In genomic region chr15:74064822-74065221, GRCh38 we compare ENCODE assay signal across 11 cellular contexts. TPM values are rescaled to one million over a fixed set of nuclear protein-coding genes. Genes with fewer than 3 reads are reported as not detected.
DNase-seq lines count a peak whose midpoint lies in the region; ATAC-seq and TF ChIP-seq lines count a peak whose summit lies in the region.
"Not testable (repeated sequence)": the region's sequence is repeated elsewhere in the genome, so short reads cannot be mapped to it uniquely, and the experiment has no call there.
"Had no signal": no experiment of that assay in that cellular context is flagged by ENCODE, and none has a peak within 500 bp of the region (broad histone marks: within the 10 kb centered on the region; RNA-seq: fewer than 3 reads in every experiment).

No MANE protein-coding gene starts in this region.

- not testable (repeated sequence) for H3K4me3 ChIP-seq in coronary artery; hepatocyte; neural progenitor cell; sigmoid colon; aorta (ENCODE audit: low read length in 2 of 2)

- not testable (repeated sequence) for TF ChIP-seq EP300 in sigmoid colon (IDR thresholded peaks at IDR 0.05)

- not testable (repeated sequence) for H3K36me3 Mint-ChIP-seq in WTC11, neural progenitor cell

- not testable (repeated sequence) for H3K79me2 ChIP-seq in hepatocyte; neural progenitor cell (ENCODE audit: low read depth)

- not testable (repeated sequence) for H3K27ac Mint-ChIP-seq in WTC11, neural progenitor cell

- not testable (repeated sequence) for H2AFZ ChIP-seq in hepatocyte; neural progenitor cell (replicated peaks)

- H3K9me3 Mint-ChIP-seq in WTC11, neural progenitor cell: not testable (repeated sequence)

- not testable (repeated sequence) for H3F3A ChIP-seq in neural progenitor cell (ENCODE audit: low read depth)

- POLR2A ChIA-PET in WTC11 (lab: Charles Lee), result not testable (repeated sequence)

- not testable (repeated sequence) for TF ChIP-seq POLR2A in sigmoid colon (IDR thresholded peaks at IDR 0.05)

- H3K4me1 Mint-ChIP-seq in WTC11, neural progenitor cell: not testable (repeated sequence)

- not testable (repeated sequence) for H3K4me1 ChIP-seq in hepatocyte (ENCODE audit: insufficient read depth); neural progenitor cell; sigmoid colon; aorta (ENCODE audit: control insufficient read depth in 1 of 2, insufficient read depth in 2 of 2, low read length in 2 of 2)

- ATAC-seq in WTC11; aorta (ENCODE audit: low FRiP score): not testable (repeated sequence)

- H3K9ac ChIP-seq in neural progenitor cell, result not testable (repeated sequence)

- H3K4me2 ChIP-seq in hepatocyte, neural progenitor cell: not testable (repeated sequence)

- H3K27me3 ChIP-seq in hepatocyte; neural progenitor cell; sigmoid colon; aorta (ENCODE audit: control insufficient read depth in 1 of 2, insufficient read depth in 2 of 2, low read length in 1 of 2): not testable (repeated sequence)

- H3K27ac ChIP-seq in coronary artery; hepatocyte; neural progenitor cell; sigmoid colon; aorta (ENCODE audit: low read depth in 1 of 2, low read length in 2 of 2): not testable (repeated sequence)

- H3K9me3 ChIP-seq in hepatocyte (ENCODE audit: low read depth); neural progenitor cell (ENCODE audit: low read depth); sigmoid colon; aorta (ENCODE audit: control insufficient read depth, low read length): not testable (repeated sequence)

- H3K4me3 Mint-ChIP-seq in WTC11, result not testable (repeated sequence)
- peak overlapping the region; percentile 70 for H3K4me3 Mint-ChIP-seq in neural progenitor cell

- WGBS in hepatocyte (ENCODE audit: low lambda C conversion rate, missing lambda C conversion rate), result 68% methylated on average over 6 of the region's 8 CpGs
- WGBS in sigmoid colon, 2 donors, result 30 to 71% methylated on average over 8 of the region's 8 CpGs
- WGBS in aorta, 2 donors, result 84 to 86% methylated on average over 8 of the region's 8 CpGs

- intact Hi-C loops in sigmoid colon (cut with DNase I); aorta (cut with DNase I): not testable (repeated sequence)

- CTCF ChIA-PET in WTC11 (lab: Charles Lee), result interaction anchor here (0.6 to 1.8 kb wide), 9 partner anchors 11 to 1235 kb away, joined by 3 to 11 read pairs (median 5); no protein-coding TSS in a partner anchor

- H3K36me3 ChIP-seq in hepatocyte (replicated peaks; ENCODE audit: insufficient read depth, low read depth); neural progenitor cell; sigmoid colon; aorta (ENCODE audit: control insufficient read depth in 1 of 2, insufficient read depth in 2 of 2, low read length in 1 of 2): not testable (repeated sequence)

- DNase-seq in NCI-H510A treated with DMSO at 0.1 percent for 48 hours (lab: John Stamatoyannopoulos, UW) (peak; percentile 3), WTC11 (ENCODE audit: low spot score) (peak; percentile 16), coronary artery (ENCODE audit: low spot score) (peak; percentile 24), hepatocyte (ENCODE audit: low spot score) (peak; percentile 3), sigmoid colon (peak; percentile 56), aorta (peak; percentile 34 to 66)
- DNase-seq in neural progenitor cell (ENCODE audit: low spot score), result not testable (repeated sequence)

- TF ChIP-seq CTCF in WTC11 (IDR thresholded peaks at IDR 0.05); coronary artery (IDR thresholded peaks at IDR 0.05); hepatocyte (IDR thresholded peaks at IDR 0.05; ENCODE audit: poor library complexity); neural progenitor cell (IDR thresholded peaks at IDR 0.05); sigmoid colon (IDR thresholded peaks at IDR 0.05): not testable (repeated sequence)

- H3K27me3 Mint-ChIP-seq in WTC11 (ENCODE audit: low read depth); neural progenitor cell (ENCODE audit: insufficient read depth, low read depth): not testable (repeated sequence)

- H3K9me2 ChIP-seq in hepatocyte (replicated peaks; ENCODE audit: insufficient read depth), result not testable (repeated sequence)

- H4K20me1 ChIP-seq in hepatocyte (ENCODE audit: insufficient read depth, poor library complexity, severe bottlenecking); neural progenitor cell (ENCODE audit: low read depth): not testable (repeated sequence)

RNA-seq across cellular contexts. Expression of gene GOLGA6A, which starts 17.5 kb away (rescaled TPM):
- total RNA-seq in WTC11 (2021) (3.1 to 6.0 TPM (median 5.7 TPM) in 3 replicates), hepatocyte (not detected in 2 replicates), neural progenitor cell (ENCODE audit: low replicate concordance) (0.04 and 0.59 TPM in 2 replicates), sigmoid colon (not detected), aorta (not detected)
- polyA plus RNA-seq in hepatocyte (not detected in 2 replicates), sigmoid colon (not detected), aorta (not detected)
- total RNA-seq: G401, GM12878 had no signal
- polyA plus RNA-seq: AG04450; CD4-positive, alpha-beta memory T cell; GM12878 had no signal
